18 cellular contexts compared by ENCODE assay signal in the genomic region with DNA sequence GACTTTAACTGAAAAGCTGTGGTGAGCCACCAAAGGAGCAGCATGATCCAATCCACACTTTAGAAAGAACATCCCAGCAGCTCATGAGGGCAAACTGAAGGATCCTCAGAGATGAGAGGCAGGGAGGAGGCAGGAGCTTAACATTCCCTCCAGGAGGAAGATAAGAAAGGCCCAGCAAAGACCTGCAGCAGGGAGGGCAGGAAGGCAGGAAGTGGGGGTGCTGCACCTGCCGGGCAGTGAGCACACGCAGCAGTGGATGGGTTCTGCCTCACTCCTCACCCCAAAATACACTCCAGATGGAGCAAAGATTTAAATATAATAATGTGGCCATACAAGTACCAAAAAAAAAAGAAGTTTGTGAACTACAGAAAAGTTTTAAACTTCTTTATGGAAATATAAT. TPM values are rescaled to one million over a fixed set of nuclear protein-coding genes. Genes with fewer than 3 reads are reported as not detected.
A peak's percentile ranks its signal among the peaks of the same experiment; 100 is the strongest.
DNase-seq lines count a peak whose midpoint lies in the region; ATAC-seq, FAIRE-seq and TF ChIP-seq lines count a peak whose summit lies in the region.
"Had no signal": no experiment of that assay in that cellular context is flagged by ENCODE, and none has a peak within 500 bp of the region (broad histone marks: within the 10 kb centered on the region; RNA-seq: fewer than 3 reads in every experiment).

No MANE protein-coding gene starts in this region.

- H3K4me3 Mint-ChIP-seq in GM23338 (no peak overlapping the region), WTC11 (no peak overlapping the region)
- peak overlapping the region in 3 of 10 donors; percentile 23 to 42 (median 42) for H3K4me3 Mint-ChIP-seq in naive thymus-derived CD8-positive, alpha-beta T cell

- in situ Hi-C loops in brain microvascular endothelial cell (cut with HindIII; ENCODE audit: low pct_ligation_motif_present, low sequenced_read_pairs): no loop called here

- POLR2A ChIA-PET in WTC11 (lab: Charles Lee): interaction anchor here (0.7 kb wide), 1 partner anchor 1152 kb away, joined by 3 read pairs; no protein-coding TSS in a partner anchor
- POLR2A ChIA-PET in naive thymus-derived CD8-positive, alpha-beta T cell (lab: Charles Lee): no interaction called here

- H3K27ac ChIP-seq in GM23338 (ENCODE audit: low read depth) (no peak overlapping the region), brain microvascular endothelial cell (no peak overlapping the region)
- H3K27ac ChIP-seq: adrenal gland, colonic mucosa, esophagus squamous epithelium, hepatocyte had no signal

- TF ChIP-seq CTCF in GM23338 (conservative IDR thresholded peaks at IDR 0.05; ENCODE audit: low read depth in 2 of 2) (no peak), WTC11 (IDR thresholded peaks at IDR 0.05) (no peak), brain microvascular endothelial cell (IDR thresholded peaks at IDR 0.05; ENCODE audit: low read depth, low read length, missing control alignments) (no peak)

- H3K9me3 Mint-ChIP-seq in GM23338 (no peaks in the 10 kb centered on the region), WTC11 (peaks cover 7% of the 10 kb centered on the region)
- no peaks in the 10 kb centered on the region for H3K9me3 Mint-ChIP-seq in naive thymus-derived CD8-positive, alpha-beta T cell

- H3K4me1 ChIP-seq in GM23338 (ENCODE audit: insufficient read depth): peaks cover 11% of the 10 kb centered on the region
- H3K4me1 ChIP-seq: adrenal gland, colonic mucosa had no signal

- H3K4me3 ChIP-seq in GM23338: no peak overlapping the region
- H3K4me3 ChIP-seq in brain microvascular endothelial cell (ENCODE audit: low read depth, low read length): no peak overlapping the region
- H3K4me3 ChIP-seq: adrenal gland, colonic mucosa, esophagus squamous epithelium, hepatocyte, lung had no signal

- DNase-seq in GM18507 (ENCODE audit: extremely low spot score, insufficient read length, low read depth) (no peak), GM23338 (ENCODE audit: low spot score) (peak; percentile 78), WTC11 (ENCODE audit: low spot score) (peak; percentile 37), NCI-H526 treated with DMSO at 0.1 percent for 48 hours (lab: John Stamatoyannopoulos, UW) (no peak), HUDEP-2 (lab: John Stamatoyannopoulos, UW; ENCODE audit: unreplicated experiment in 76 of 76) (no peak), brain microvascular endothelial cell (no peak)
- DNase-seq in naive thymus-derived CD8-positive, alpha-beta T cell: peak in 1 of 10 donors; percentile 2
- DNase-seq: activated CD4-positive, CD25-positive, alpha-beta regulatory T cell; adrenal gland; colonic mucosa; EL; esophagus squamous epithelium; MM.1S; nucleus accumbens; OCI-M1 had no signal

- no peaks in the 10 kb centered on the region for H3K79me2 ChIP-seq in GM23338 (replicated peaks; ENCODE audit: insufficient read depth)
- H3K79me2 ChIP-seq: hepatocyte had no signal

- peak; percentile 45 for FAIRE-seq in GM18507 (lab: Jason Lieb, UNC)

- CTCF ChIA-PET in WTC11 (lab: Charles Lee): interaction anchor here (0.5 to 1.9 kb wide), 7 partner anchors 8 to 584 kb away, joined by 3 to 12 read pairs (median 4); no protein-coding TSS in a partner anchor

- no peaks in the 10 kb centered on the region for H3F3A ChIP-seq in GM23338 (replicated peaks; ENCODE audit: low read depth)

- H3K4me1 Mint-ChIP-seq in GM23338: peaks cover 16% of the 10 kb centered on the region
- H3K4me1 Mint-ChIP-seq in WTC11: peaks cover 16% of the 10 kb centered on the region
- H3K4me1 Mint-ChIP-seq in naive thymus-derived CD8-positive, alpha-beta T cell: peaks cover 9 to 41% (median 15%) of the 10 kb centered on the region in 4 donors

- H3K9me2 ChIP-seq in GM23338 (ENCODE audit: insufficient read depth): no peaks in the 10 kb centered on the region

- no peaks in the 10 kb centered on the region for H4K20me1 ChIP-seq in GM23338 (replicated peaks; ENCODE audit: insufficient read depth)

- no peak overlapping the region for H2AFZ ChIP-seq in GM23338
- H2AFZ ChIP-seq: hepatocyte had no signal

- no peak overlapping the region for H3K27ac Mint-ChIP-seq in GM23338
- H3K27ac Mint-ChIP-seq in WTC11: no peak overlapping the region
- H3K27ac Mint-ChIP-seq in naive thymus-derived CD8-positive, alpha-beta T cell: peak overlapping the region in 8 of 10 donors; percentile 20 to 65 (median 38)

- H3K36me3 Mint-ChIP-seq in GM23338 (ENCODE audit: low read depth) (no peaks in the 10 kb centered on the region; the same call in 2 of the 3 replicates), WTC11 (no peaks in the 10 kb centered on the region)
- peaks cover 3 to 37% (median 14%) of the 10 kb centered on the region in 3 donors for H3K36me3 Mint-ChIP-seq in naive thymus-derived CD8-positive, alpha-beta T cell

- H3K27me3 ChIP-seq in GM23338 (ENCODE audit: insufficient read depth): no peaks in the 10 kb centered on the region
- no peaks in the 10 kb centered on the region for H3K27me3 ChIP-seq in brain microvascular endothelial cell (replicated peaks)
- H3K27me3 ChIP-seq: adrenal gland, colonic mucosa, esophagus squamous epithelium, hepatocyte had no signal

- no peaks in the 10 kb centered on the region for H3K36me3 ChIP-seq in GM23338 (ENCODE audit: insufficient read depth)
- H3K36me3 ChIP-seq in brain microvascular endothelial cell (replicated peaks): no peaks in the 10 kb centered on the region
- H3K36me3 ChIP-seq: adrenal gland, colonic mucosa had no signal

- no peaks in the 10 kb centered on the region for H3K27me3 Mint-ChIP-seq in GM23338 (ENCODE audit: insufficient read depth, low read depth, poor library complexity)
- H3K27me3 Mint-ChIP-seq in WTC11 (ENCODE audit: low read depth): no peaks in the 10 kb centered on the region
- no peaks in the 10 kb centered on the region for H3K27me3 Mint-ChIP-seq in naive thymus-derived CD8-positive, alpha-beta T cell

- peak overlapping the region; percentile 21; the same call in 1 of the 2 replicates for H3K4me2 ChIP-seq in GM23338
- H3K4me2 ChIP-seq: hepatocyte had no signal

- ATAC-seq in GM23338: peak; percentile 98
- ATAC-seq in WTC11: peak; percentile 99
- ATAC-seq in naive thymus-derived CD8-positive, alpha-beta T cell: peak in 1 of 2 donors; percentile 58
- ATAC-seq in GM18498 (IDR thresholded peaks at IDR 0.05; ENCODE audit: unreplicated experiment): no peak

TF ChIP-seq in GM23338, 12 proteins besides CTCF, POLR2A, EP300 and RAD21 (continues in another document):
- TF ChIP-seq ZNF331 (CRISPR knock-in tag; IDR thresholded peaks at IDR 0.05; ENCODE audit: low read depth): no peak

TF ChIP-seq in WTC11, 78 proteins besides CTCF, POLR2A, EP300 and RAD21:
- TF ChIP-seq, protein P1, sequence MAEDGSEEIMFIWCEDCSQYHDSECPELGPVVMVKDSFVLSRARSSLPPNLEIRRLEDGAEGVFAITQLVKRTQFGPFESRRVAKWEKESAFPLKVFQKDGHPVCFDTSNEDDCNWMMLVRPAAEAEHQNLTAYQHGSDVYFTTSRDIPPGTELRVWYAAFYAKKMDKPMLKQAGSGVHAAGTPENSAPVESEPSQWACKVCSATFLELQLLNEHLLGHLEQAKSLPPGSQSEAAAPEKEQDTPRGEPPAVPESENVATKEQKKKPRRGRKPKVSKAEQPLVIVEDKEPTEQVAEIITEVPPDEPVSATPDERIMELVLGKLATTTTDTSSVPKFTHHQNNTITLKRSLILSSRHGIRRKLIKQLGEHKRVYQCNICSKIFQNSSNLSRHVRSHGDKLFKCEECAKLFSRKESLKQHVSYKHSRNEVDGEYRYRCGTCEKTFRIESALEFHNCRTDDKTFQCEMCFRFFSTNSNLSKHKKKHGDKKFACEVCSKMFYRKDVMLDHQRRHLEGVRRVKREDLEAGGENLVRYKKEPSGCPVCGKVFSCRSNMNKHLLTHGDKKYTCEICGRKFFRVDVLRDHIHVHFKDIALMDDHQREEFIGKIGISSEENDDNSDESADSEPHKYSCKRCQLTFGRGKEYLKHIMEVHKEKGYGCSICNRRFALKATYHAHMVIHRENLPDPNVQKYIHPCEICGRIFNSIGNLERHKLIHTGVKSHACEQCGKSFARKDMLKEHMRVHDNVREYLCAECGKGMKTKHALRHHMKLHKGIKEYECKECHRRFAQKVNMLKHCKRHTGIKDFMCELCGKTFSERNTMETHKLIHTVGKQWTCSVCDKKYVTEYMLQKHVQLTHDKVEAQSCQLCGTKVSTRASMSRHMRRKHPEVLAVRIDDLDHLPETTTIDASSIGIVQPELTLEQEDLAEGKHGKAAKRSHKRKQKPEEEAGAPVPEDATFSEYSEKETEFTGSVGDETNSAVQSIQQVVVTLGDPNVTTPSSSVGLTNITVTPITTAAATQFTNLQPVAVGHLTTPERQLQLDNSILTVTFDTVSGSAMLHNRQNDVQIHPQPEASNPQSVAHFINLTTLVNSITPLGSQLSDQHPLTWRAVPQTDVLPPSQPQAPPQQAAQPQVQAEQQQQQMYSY (CRISPR knock-in tag; IDR thresholded peaks at IDR 0.05): 0 out of 2 replicates have a peak, but pooled peaks have one; percentile 36
- no peak for TF ChIP-seq ZNF317 (CRISPR knock-in tag; IDR thresholded peaks at IDR 0.05; ENCODE audit: borderline replicate concordance, low read depth)

RNA-seq across cellular contexts. Expression of a gene that starts 48.4 kb away (rescaled TPM):
- 15.0 and 22.2 TPM in 2 replicates for total RNA-seq in GM23338 (2014; rRNA removed; shearing (Covaris generic))
- polyA plus RNA-seq in GM23338 (2016; fragmentation: Nextera tagmentation; extraction: Ambion mirVana): 8.7 and 9.3 TPM in 2 replicates
- total RNA-seq in WTC11 (2021): 9.2 to 10.3 TPM (median 9.8 TPM) in 3 replicates
- total RNA-seq in naive thymus-derived CD8-positive, alpha-beta T cell: 10 to 100 TPM; 22.3 to 24.6 TPM
- polyA plus RNA-seq in naive thymus-derived CD8-positive, alpha-beta T cell: 10 to 100 TPM; 23.0 to 29.4 (median 24.3) TPM

Comparison
In these comparisons a context has a peak if more than half of its experiments do, and no peak if none do; other contexts are left out.
1. DNase-seq: peak in GM23338 (single experiment) and WTC11 (single experiment); none in GM18507 (single experiment), NCI-H526 treated with DMSO at 0.1 percent for 48 hours (single experiment), HUDEP-2 (0 of 76) and brain microvascular endothelial cell (single experiment).
2. H3K27ac Mint-ChIP-seq: peak in naive thymus-derived CD8-positive, alpha-beta T cell (8 of 10); none in GM23338 (single experiment) and WTC11 (single experiment).